Comparison of ENCODE assay signal across 16 cellular contexts in genomic region chr11:14232652-14233051, GRCh38.
A peak's percentile ranks its signal among the peaks of the same experiment; 100 is the strongest.
DNase-seq lines count a peak whose midpoint lies in the region; ATAC-seq, FAIRE-seq and TF ChIP-seq lines count a peak whose summit lies in the region.
"Had no signal": no experiment of that assay in that cellular context is flagged by ENCODE, and none has a peak within 500 bp of the region (broad histone marks: within the 10 kb centered on the region; RNA-seq: fewer than 3 reads in every experiment).

No MANE protein-coding gene starts in this region.

- FAIRE-seq in A549 (lab: Jason Lieb, UNC) = no peak
- FAIRE-seq: GM12892 had no signal

- TF ChIP-seq CTCF in A549 (IDR thresholded peaks at IDR 0.05) (peak; percentile 39), GM12872 (IDR thresholded peaks at IDR 0.05; ENCODE audit: insufficient read depth, low read depth, low read length) (peak; percentile 42), fibroblast of the aortic adventitia (IDR thresholded peaks at IDR 0.05; ENCODE audit: insufficient read depth, low read length) (peak; percentile 22)

- H2AFZ ChIP-seq in neuronal stem cell (ENCODE audit: low read length) = no peak overlapping the region
- H2AFZ ChIP-seq: PC-9 had no signal

- no peak overlapping the region for H3K4ac ChIP-seq in neuronal stem cell (ENCODE audit: low read length)

- CTCF ChIA-PET in A549 (lab: Yijun Ruan, JAX) = interaction anchor here (1.0 to 1.7 kb wide), 6 partner anchors 11 to 262 kb away, joined by 3 to 5 read pairs (median 3); no protein-coding TSS in a partner anchor

- H3K23ac ChIP-seq in neuronal stem cell (ENCODE audit: low read depth, low read length, poor library complexity) = no peak overlapping the region

- no peak overlapping the region for H2BK120ac ChIP-seq in neuronal stem cell (ENCODE audit: low read depth, low read length)

- H4K91ac ChIP-seq in neuronal stem cell (ENCODE audit: low read depth, low read length, poor library complexity) = no peak overlapping the region

- peak; percentile 55 to 85; a peak in 4 of 6 replicates for ATAC-seq in A549
- ATAC-seq in GM21786 (IDR thresholded peaks at IDR 0.05; ENCODE audit: unreplicated experiment) = no peak
- ATAC-seq in HG02973 (IDR thresholded peaks at IDR 0.05; ENCODE audit: unreplicated experiment) = no peak
- ATAC-seq: activated CD4-positive, CD25-positive, alpha-beta regulatory T cell treated with anti-CD3 and anti-CD28 coated beads, Interleukin-2, amount 50 U/mL, for 24 hours; left colon had no signal

- H3K4me3 ChIP-seq in A549 (no peak overlapping the region), fibroblast of the aortic adventitia (ENCODE audit: low read depth, low read length) (no peak overlapping the region), neuronal stem cell (ENCODE audit: low read length in 2 of 2) (no peak overlapping the region)
- H3K4me3 ChIP-seq in effector memory CD4-positive, alpha-beta T cell (ENCODE audit: insufficient read depth, low read depth, low read length, poor library complexity, severe bottlenecking) = no peak overlapping the region
- H3K4me3 ChIP-seq: esophagus squamous epithelium, PC-9 had no signal

- H3K27ac ChIP-seq in A549 (no peak overlapping the region), neuronal stem cell (replicated peaks; ENCODE audit: low read length) (no peak overlapping the region)
- no peak overlapping the region for H3K27ac ChIP-seq in effector memory CD4-positive, alpha-beta T cell (ENCODE audit: insufficient read depth, low read length, poor library complexity, severe bottlenecking)
- H3K27ac ChIP-seq: esophagus squamous epithelium, PC-9 had no signal

- H3K4me2 ChIP-seq in A549 (no peak overlapping the region), neuronal stem cell (ENCODE audit: insufficient read depth, low read length, poor library complexity, severe bottlenecking) (no peak overlapping the region)
- H3K4me2 ChIP-seq: PC-9 had no signal

- POLR2A ChIA-PET in A549 (lab: Yijun Ruan, JAX) = no interaction called here

- H2BK5ac ChIP-seq in neuronal stem cell (ENCODE audit: low read length) = no peak overlapping the region

- H3K27me3 ChIP-seq in neuronal stem cell (ENCODE audit: control insufficient read depth in 3 of 3, insufficient read depth in 3 of 3, low read depth in 1 of 3, low read length in 3 of 3) = peaks cover 0 to 20% (median 0%) of the 10 kb centered on the region in 3 experiments
- H3K27me3 ChIP-seq in effector memory CD4-positive, alpha-beta T cell (replicated peaks; ENCODE audit: control insufficient read depth, insufficient read depth, low read length, poor library complexity, severe bottlenecking) = no peaks in the 10 kb centered on the region

- no peak overlapping the region for H3K9ac ChIP-seq in neuronal stem cell (ENCODE audit: low read depth, low read length, poor library complexity)

- 25% methylated on average over 6 of the region's 6 CpGs for WGBS in A549 (ENCODE audit: missing lambda C conversion rate)
- WGBS in neuronal stem cell (ENCODE audit: extremely low coverage in 2 of 2, insufficient read length in 2 of 2, insufficient replicate concordance in 1 of 2), 2 donors = no CpG with 5 or more reads among the region's 6 CpGs

- TF ChIP-seq POLR2A in A549 (IDR thresholded peaks at IDR 0.05; ENCODE audit: low read length) = no peak

- H2BK12ac ChIP-seq in neuronal stem cell (ENCODE audit: low read length) = no peak overlapping the region

- H3K79me1 ChIP-seq in neuronal stem cell (ENCODE audit: low read depth, low read length) = no peaks in the 10 kb centered on the region

- no peak for TF ChIP-seq EP300 in A549 (IDR thresholded peaks at IDR 0.05)

- DNase-seq in A549 (ENCODE audit: low read depth in 1 of 2, low spot score in 1 of 2) (peak; percentile 11 to 41), RKO (ENCODE audit: low spot score) (peak; percentile 9), fibroblast of the aortic adventitia (ENCODE audit: low read depth) (no peak), neuronal stem cell (ENCODE audit: low spot score) (no peak)
- no peak for DNase-seq in effector memory CD4-positive, alpha-beta T cell
- DNase-seq: C1 segment of cervical spinal cord; esophagus squamous epithelium; left colon; NCI-H1694; PC-9; stimulated activated CD4-positive, alpha-beta T cell treated with anti-CD3 and anti-CD28 coated beads, Interleukin-15, amount 100 ng/mL, for 24 hours had no signal

- no peaks in the 10 kb centered on the region for H3K36me3 ChIP-seq in neuronal stem cell (replicated peaks in 1 of 2; ENCODE audit: control insufficient read depth in 2 of 2, insufficient read depth in 2 of 2, low read length in 2 of 2)
- no peaks in the 10 kb centered on the region for H3K36me3 ChIP-seq in effector memory CD4-positive, alpha-beta T cell (ENCODE audit: control insufficient read depth, insufficient read depth, low read length)
- H3K36me3 ChIP-seq: esophagus squamous epithelium had no signal

- H2BK15ac ChIP-seq in neuronal stem cell (ENCODE audit: low read length) = no peak overlapping the region

- H3K4me1 ChIP-seq in A549 = no peaks in the 10 kb centered on the region
- peaks cover 0 to 9% of the 10 kb centered on the region in 2 donors for H3K4me1 ChIP-seq in neuronal stem cell (ENCODE audit: control insufficient read depth in 2 of 2, insufficient read depth in 1 of 2, low read depth in 1 of 2, low read length in 2 of 2)
- no peaks in the 10 kb centered on the region for H3K4me1 ChIP-seq in effector memory CD4-positive, alpha-beta T cell (ENCODE audit: control insufficient read depth, insufficient read depth, low read length, poor library complexity, severe bottlenecking)
- H3K4me1 ChIP-seq: esophagus squamous epithelium had no signal

- peak in 1 of 2 experiments; percentile 22; a peak in 1 of 5 replicates for TF ChIP-seq RAD21 in A549 (conservative IDR thresholded peaks at IDR 0.05 in 1 of 2, IDR thresholded peaks at IDR 0.05 in 1 of 2)

- H4K8ac ChIP-seq in neuronal stem cell (ENCODE audit: low read depth, low read length) = no peak overlapping the region

- no peak overlapping the region for H3K18ac ChIP-seq in neuronal stem cell (ENCODE audit: low read length)

- H3K14ac ChIP-seq in neuronal stem cell (ENCODE audit: low read length) = no peak overlapping the region

- H2AK5ac ChIP-seq in neuronal stem cell (ENCODE audit: low read depth, low read length) = no peak overlapping the region

- H3K9me3 ChIP-seq in A549 (no peaks in the 10 kb centered on the region), neuronal stem cell (replicated peaks in 1 of 2; ENCODE audit: control insufficient read depth in 2 of 2, insufficient read depth in 1 of 2, low read depth in 1 of 2, low read length in 2 of 2) (peaks cover 0 to 2% of the 10 kb centered on the region in 2 donors)
- H3K9me3 ChIP-seq in effector memory CD4-positive, alpha-beta T cell (ENCODE audit: control insufficient read depth, low read length) = no peaks in the 10 kb centered on the region
- H3K9me3 ChIP-seq: esophagus squamous epithelium had no signal

TF ChIP-seq in A549, 52 proteins besides CTCF, POLR2A, EP300 and RAD21:
- TF ChIP-seq EHMT2 (IDR thresholded peaks at IDR 0.05; ENCODE audit: low read depth) = no peak
- TF ChIP-seq ZNF302 (CRISPR knock-in tag; IDR thresholded peaks at IDR 0.05) = no peak
- no peak for TF ChIP-seq JUNB (IDR thresholded peaks at IDR 0.05)
- TF ChIP-seq HDAC2 (IDR thresholded peaks at IDR 0.05) = no peak
- TF ChIP-seq FOSB (CRISPR knock-in tag; IDR thresholded peaks at IDR 0.05) = no peak
- TF ChIP-seq JUN (IDR thresholded peaks at IDR 0.05) = no peak
- no peak for TF ChIP-seq EHF (CRISPR knock-in tag; IDR thresholded peaks at IDR 0.05)

Comparison
In these comparisons a context has a peak if more than half of its experiments do, and no peak if none do; other contexts are left out.
1. ATAC-seq: peak in A549 (2 of 2); none in GM21786 (single experiment) and HG02973 (single experiment).
2. DNase-seq: peak in A549 (2 of 2) and RKO (single experiment); none in fibroblast of the aortic adventitia (single experiment), neuronal stem cell (single experiment) and effector memory CD4-positive, alpha-beta T cell (0 of 3).
3. Peak in every context shown above with its lines, with median percentiles within 50 percentile points of each other: CTCF ChIP-seq.